ENCODE assay signal across 1 cellular context in genomic region chr16:3654249-3654991, GRCh38.
A peak's percentile ranks its signal among the peaks of the same experiment; 100 is the strongest.
TF ChIP-seq lines count a peak whose summit lies in the region.

Gene DNASE1, plus strand, starts transcription at chr16:3654691. Its CDS starts 683 bp downstream, at chr16:3655374.

TF ChIP-seq in HepG2, 621 proteins besides CTCF, POLR2A, EP300 and RAD21 (continued from another document and continues in another):
- TF ChIP-seq DNMT1 (CRISPR knock-in tag; IDR thresholded peaks at IDR 0.05) = peak; percentile 36; the same call in 1 of the 2 replicates
- TF ChIP-seq HCFC1 (IDR thresholded peaks at IDR 0.05; ENCODE audit: low read depth, low read length) = no peak
- TF ChIP-seq ZNF724P (CRISPR knock-in tag; IDR thresholded peaks at IDR 0.05; ENCODE audit: borderline replicate concordance) = no peak
- TF ChIP-seq MZF1 (CRISPR knock-in tag; IDR thresholded peaks at IDR 0.05; ENCODE audit: borderline replicate concordance) = no peak
- TF ChIP-seq HIVEP1 (CRISPR knock-in tag; IDR thresholded peaks at IDR 0.05) = no peak
- TF ChIP-seq ZFP36L1 (CRISPR knock-in tag; IDR thresholded peaks at IDR 0.05) = 0 out of 2 replicates have a peak, but pooled peaks have one; percentile 26
- no peak for TF ChIP-seq BORCS8-MEF2B (CRISPR knock-in tag; IDR thresholded peaks at IDR 0.05)
- no peak for TF ChIP-seq ZNF354B (CRISPR knock-in tag; IDR thresholded peaks at IDR 0.05)
- peak; percentile 45; the same call in 1 of the 2 replicates for TF ChIP-seq BCL6 (CRISPR knock-in tag; IDR thresholded peaks at IDR 0.05)
- no peak for TF ChIP-seq ZNF619 (CRISPR knock-in tag; IDR thresholded peaks at IDR 0.05)
- no peak for TF ChIP-seq ISL2 (CRISPR knock-in tag; IDR thresholded peaks at IDR 0.05)
- no peak for TF ChIP-seq ZMAT5 (CRISPR knock-in tag; IDR thresholded peaks at IDR 0.05; ENCODE audit: borderline replicate concordance, low read depth)
- no peak for TF ChIP-seq GABPA (IDR thresholded peaks at IDR 0.05; ENCODE audit: low read depth, low read length)
- no peak for TF ChIP-seq GABPA (CRISPR knock-in tag; IDR thresholded peaks at IDR 0.05; ENCODE audit: low read depth)
- no peak for TF ChIP-seq CHD2 (IDR thresholded peaks at IDR 0.05; ENCODE audit: low read depth, low read length)
- no peak for TF ChIP-seq ZNF737 (CRISPR knock-in tag; IDR thresholded peaks at IDR 0.05; ENCODE audit: borderline replicate concordance)
- TF ChIP-seq ZNF407 (CRISPR knock-in tag; IDR thresholded peaks at IDR 0.05; ENCODE audit: not compliant biosample characterization) = no peak
- peak; percentile 72 for TF ChIP-seq FOSL2 (CRISPR knock-in tag; IDR thresholded peaks at IDR 0.05)
- no peak for TF ChIP-seq ZBTB1 (CRISPR knock-in tag; IDR thresholded peaks at IDR 0.05; ENCODE audit: borderline replicate concordance)
- no peak for TF ChIP-seq CEBPG (CRISPR knock-in tag; IDR thresholded peaks at IDR 0.05)
- TF ChIP-seq ELF3 (CRISPR knock-in tag; IDR thresholded peaks at IDR 0.05) = peak; percentile 65
- TF ChIP-seq SNRNP70 (IDR thresholded peaks at IDR 0.05; ENCODE audit: low read depth, low read length) = no peak
- 0 out of 2 replicates have a peak, but pooled peaks have one; percentile 55 for TF ChIP-seq RFXAP (CRISPR knock-in tag; IDR thresholded peaks at IDR 0.05; ENCODE audit: borderline replicate concordance)
- TF ChIP-seq ATF7-NPFF (CRISPR knock-in tag; IDR thresholded peaks at IDR 0.05; ENCODE audit: low read depth) = no peak
- peak; percentile 44 for TF ChIP-seq HNRNPLL (IDR thresholded peaks at IDR 0.05; ENCODE audit: low read depth, low read length, poor library complexity, severe bottlenecking)
- TF ChIP-seq PAWR (CRISPR knock-in tag; IDR thresholded peaks at IDR 0.05; ENCODE audit: borderline replicate concordance) = no peak
- no peak for TF ChIP-seq ZNF7 (CRISPR knock-in tag; IDR thresholded peaks at IDR 0.05)
- peak; percentile 29; the same call in 1 of the 2 replicates for TF ChIP-seq MYPOP (CRISPR knock-in tag; IDR thresholded peaks at IDR 0.05)
- no peak for TF ChIP-seq MXI1 (IDR thresholded peaks at IDR 0.05; ENCODE audit: borderline replicate concordance, low read depth, low read length)
- peak; percentile 33; the same call in 1 of the 2 replicates for TF ChIP-seq ZNF710 (CRISPR knock-in tag; IDR thresholded peaks at IDR 0.05; ENCODE audit: borderline replicate concordance)
- TF ChIP-seq UBTF (CRISPR knock-in tag; IDR thresholded peaks at IDR 0.05) = no peak
- TF ChIP-seq ZBTB34 (CRISPR knock-in tag; IDR thresholded peaks at IDR 0.05) = no peak
- TF ChIP-seq KDM6A (CRISPR knock-in tag; IDR thresholded peaks at IDR 0.05; ENCODE audit: low read depth) = peak; percentile 29; the same call in 1 of the 2 replicates
- TF ChIP-seq TCF7 (IDR thresholded peaks at IDR 0.05; ENCODE audit: low read depth) = no peak
- TF ChIP-seq AFF4 (CRISPR knock-in tag; IDR thresholded peaks at IDR 0.05) = no peak
- no peak for TF ChIP-seq SATB2 (CRISPR knock-in tag; IDR thresholded peaks at IDR 0.05)
- TF ChIP-seq ISX (CRISPR knock-in tag; conservative IDR thresholded peaks at IDR 0.05) = no peak
- TF ChIP-seq ZNF570 (CRISPR knock-in tag; IDR thresholded peaks at IDR 0.05; ENCODE audit: borderline replicate concordance) = no peak
